In genomic region chr17:44928950-44929720, GRCh38 we compare ENCODE assay signal across 20 cellular contexts. TPM values are rescaled to one million over a fixed set of nuclear protein-coding genes. Genes with fewer than 3 reads are reported as not detected.
DNase-seq lines count a peak whose midpoint lies in the region; ATAC-seq, FAIRE-seq and TF ChIP-seq lines count a peak whose summit lies in the region.
"Had no signal": no experiment of that assay in that cellular context is flagged by ENCODE, and none has a peak within 500 bp of the region (broad histone marks: within the 10 kb centered on the region; RNA-seq: fewer than 3 reads in every experiment).

No MANE protein-coding gene starts in this region.

- TF ChIP-seq RAD21 in K562 (CRISPR knock-in tag; conservative IDR thresholded peaks at IDR 0.05 in 1 of 2, IDR thresholded peaks at IDR 0.05 in 1 of 2) = no peak

- TF ChIP-seq EP300 in K562 (IDR thresholded peaks at IDR 0.05; ENCODE audit: low read length) = no peak

- H3K4me2 ChIP-seq in K562 (ENCODE audit: insufficient read depth, low read length) = no peak overlapping the region
- H3K4me2 ChIP-seq: KMS-11, SK-N-SH had no signal

- intact Hi-C loops in K562 (cut with micrococcal nuclease) (no loop called here), posterior vena cava (cut with DNase I) (no loop called here)

- H3K27ac ChIP-seq in K562 (ENCODE audit: extremely low read depth, low read depth, low read length) = no peak overlapping the region
- H3K27ac ChIP-seq: KMS-11 had no signal

- H3K36me3 ChIP-seq in K562 (ENCODE audit: control insufficient read depth, insufficient read depth, low read length) = peaks cover 85% of the 10 kb centered on the region

- H2AFZ ChIP-seq in K562 (ENCODE audit: low read depth, low read length) = no peak overlapping the region

- H3K79me2 ChIP-seq in K562 (ENCODE audit: control insufficient read depth, insufficient read depth, low read length) = no peaks in the 10 kb centered on the region

- TF ChIP-seq POLR2A in GM19193 (IDR thresholded peaks at IDR 0.05; ENCODE audit: extremely low read depth, insufficient read depth, insufficient read length) (peak; percentile 20), K562 (conservative IDR thresholded peaks at IDR 0.05) (no peak)

- H3K9me3 ChIP-seq in K562 (replicated peaks; ENCODE audit: control insufficient read depth, insufficient read depth, low read depth, low read length) = no peaks in the 10 kb centered on the region
- H3K9me3 ChIP-seq: MG63, SK-N-SH had no signal

- H3K4me3 ChIP-seq in K562 = no peak overlapping the region
- H3K4me3 ChIP-seq: MG63 had no signal

- H3K27me3 ChIP-seq in K562 (ENCODE audit: control insufficient read depth in 2 of 2, insufficient read depth in 2 of 2, low read length in 2 of 2) = no peaks in the 10 kb centered on the region
- H3K27me3 ChIP-seq: MG63 had no signal

- DNase-seq in D341Med (ENCODE audit: low spot score) = peak; percentile 36
- DNase-seq in K562 (ENCODE audit: extremely low read depth in 1 of 4, low spot score in 3 of 4) = no peak
- DNase-seq in posterior vena cava (ENCODE audit: low spot score) = peak; percentile 11
- DNase-seq in stimulated activated CD4-positive, alpha-beta T cell treated with anti-CD3 and anti-CD28 coated beads, Interleukin-1b, Interleukin-23, amount 100 ng/mL, for 48 hours = no peak
- no peak for DNase-seq in NCI-H1930 (lab: John Stamatoyannopoulos, UW)
- no peak for DNase-seq in DMS79 (lab: John Stamatoyannopoulos, UW)
- DNase-seq: ACHN, COR-L47, DMS53, H7, MG63, NCI-H1092, NCI-H146, NCI-H2081 treated with DMSO at 0.1 percent for 48 hours, NCI-H510A treated with DMSO at 0.1 percent for 48 hours had no signal

- peaks cover 0 to 8% of the 10 kb centered on the region in 2 experiments; a peak in 1 of 5 replicates for H3K4me1 ChIP-seq in K562 (replicated peaks in 1 of 2; ENCODE audit: control insufficient read depth in 2 of 2, insufficient read depth in 2 of 2, low read length in 2 of 2)

- POLR2A ChIA-PET in K562 (lab: Yijun Ruan, JAX) = interaction anchor here (0.6 kb wide), 1 partner anchor 90 kb away, joined by 3 read pairs; no protein-coding TSS in a partner anchor

- H3K9ac ChIP-seq in K562 (ENCODE audit: insufficient read depth in 1 of 2, low read depth in 2 of 2, low read length in 2 of 2) = peak overlapping the region in 1 of 2 experiments; percentile 55; a peak in 1 of 4 replicates
- H3K9ac ChIP-seq: KMS-11, SK-N-SH had no signal

- WGBS in K562 (ENCODE audit: insufficient coverage, low coverage, missing lambda C conversion rate) = 79% methylated on average over 4 of the region's 7 CpGs

- no peak for TF ChIP-seq CTCF in K562 (IDR thresholded peaks at IDR 0.05 in 2 of 3, conservative IDR thresholded peaks at IDR 0.05 in 1 of 3; ENCODE audit: insufficient read depth in 2 of 3, low read depth in 1 of 3, low read length in 3 of 3)

- FAIRE-seq in K562 (lab: Jason Lieb, UNC) = peak; percentile 37
- FAIRE-seq: GM19239 had no signal

- no peak for ATAC-seq in K562
- ATAC-seq: Right ventricle myocardium inferior had no signal

- no TSS peak for BruUV-seq in K562 (replicated peaks; lab: Mats Ljungman, UMichigan)

- in situ Hi-C loops in K562 (cut with MboI) = no loop called here

- peaks cover 8% of the 10 kb centered on the region for H4K20me1 ChIP-seq in K562 (replicated peaks; ENCODE audit: control insufficient read depth, insufficient read depth, low read length)

- H3K9me1 ChIP-seq in K562 (ENCODE audit: control insufficient read depth, insufficient read depth, low read length) = no peaks in the 10 kb centered on the region

- CTCF ChIA-PET in K562 (lab: Yijun Ruan, JAX; ENCODE audit: low intra/inter-chr PET ratio) = no interaction called here

TF ChIP-seq in K562, 482 proteins besides CTCF, POLR2A, EP300 and RAD21 (continues in another document):
- TF ChIP-seq RBM25 (IDR thresholded peaks at IDR 0.05; ENCODE audit: low read depth, low read length, severe bottlenecking) (peak; percentile 72), SMAD4 (CRISPR knock-in tag; conservative IDR thresholded peaks at IDR 0.05) (no peak)

RNA-seq across cellular contexts. Expression of gene GFAP, which starts 13.8 kb away (rescaled TPM):
- 1.1 and 2.2 TPM in 2 replicates for total RNA-seq in K562 (2011; cell fraction: chromatin; rRNA removed; ENCODE audit: low replicate concordance)
- total RNA-seq in K562 (2011; cell fraction: nucleolus; rRNA removed) = 0.53 and 1.0 TPM in 2 replicates
- 0.95 and 1.5 TPM in 2 replicates for total RNA-seq in K562 (2011; cell fraction: nucleoplasm; rRNA removed)
- total RNA-seq in K562 (2014; rRNA removed) (0.36 and 2.1 TPM in 2 replicates), K562 (2014; rRNA removed; fragmentation: Illumina TruSeq; extraction: Trizol) (0.26 and 0.65 TPM in 2 replicates), K562 (2015; rRNA removed; fragmentation: Illumina TruSeq; extraction: Trizol) (0.07 and 0.45 TPM in 2 replicates), K562 (2021) (0.25 and 1.4 TPM in 2 replicates), posterior vena cava (1 to 10 TPM in 1 of 2 donors, under 1 TPM in 1; 0.51 to 1.7 TPM)
- polyA plus RNA-seq in K562 (2011; rRNA removed) (0.54 and 0.61 TPM in 2 replicates), K562 (2014; fragmentation: Illumina TruSeq; extraction: Trizol) (0.58 and 0.96 TPM in 2 replicates), K562 (2014; fragmentation: Nextera tagmentation; extraction: Ambion mirVana) (under 1 TPM in 1 of 2 experiments, not detected in 1; 0.11 TPM), K562 (2014; rRNA removed) (0.35 and 0.90 TPM in 2 replicates)
- 0.55 and 0.64 TPM in 2 replicates for polyA plus RNA-seq in K562 (2011; cell fraction: cytosol; rRNA removed)
- polyA plus RNA-seq in K562 (2011; cell fraction: nucleus; rRNA removed) = 0.91 and 1.0 TPM in 2 replicates
- 0.85 and 3.1 TPM in 2 replicates for polyA plus RNA-seq in K562 (2012)
- 0.03 and 0.56 TPM in 2 replicates for polyA minus RNA-seq in K562 (2011; rRNA and poly(A)+ RNA removed)
- not detected in 2 replicates for polyA minus RNA-seq in K562 (2011; cell fraction: cytosol; rRNA and poly(A)+ RNA removed)
- polyA minus RNA-seq in K562 (2011; cell fraction: nucleus; rRNA and poly(A)+ RNA removed) = 0.22 and 0.27 TPM in 2 replicates

RNA-seq across cellular contexts. Expression of gene KIF18B, which starts 18.4 kb away (rescaled TPM):
- total RNA-seq in K562 (2011; cell fraction: chromatin; rRNA removed; ENCODE audit: low replicate concordance) = 142 and 262 TPM in 2 replicates
- total RNA-seq in K562 (2011; cell fraction: nucleolus; rRNA removed) = 144 and 163 TPM in 2 replicates
- 146 and 190 TPM in 2 replicates for total RNA-seq in K562 (2011; cell fraction: nucleoplasm; rRNA removed)
- total RNA-seq in K562 (2014; rRNA removed) = 12.2 and 13.5 TPM in 2 replicates
- total RNA-seq in K562 (2014; rRNA removed; fragmentation: Illumina TruSeq; extraction: Trizol) = 5.6 and 8.4 TPM in 2 replicates
- total RNA-seq in K562 (2015; rRNA removed; fragmentation: Illumina TruSeq; extraction: Trizol) = 13.2 and 13.7 TPM in 2 replicates
- total RNA-seq in K562 (2021) = 39.5 and 42.8 TPM in 2 replicates
- polyA plus RNA-seq in K562 (2011; rRNA removed) = 19.6 and 45.5 TPM in 2 replicates
- polyA plus RNA-seq in K562 (2011; cell fraction: cytosol; rRNA removed) = 23.9 TPM in 2 replicates
- polyA plus RNA-seq in K562 (2011; cell fraction: nucleus; rRNA removed) = 91.3 and 126 TPM in 2 replicates
- polyA plus RNA-seq in K562 (2012) = 15.1 and 19.2 TPM in 2 replicates
- 23.2 and 28.8 TPM in 2 replicates for polyA plus RNA-seq in K562 (2014; fragmentation: Illumina TruSeq; extraction: Trizol)
- 1 to 10 TPM; 2.0 to 3.0 TPM for polyA plus RNA-seq in K562 (2014; fragmentation: Nextera tagmentation; extraction: Ambion mirVana)
- polyA plus RNA-seq in K562 (2014; rRNA removed) = 32.2 and 42.7 TPM in 2 replicates
- 16.5 and 16.9 TPM in 2 replicates for polyA minus RNA-seq in K562 (2011; rRNA and poly(A)+ RNA removed)
- polyA minus RNA-seq in K562 (2011; cell fraction: cytosol; rRNA and poly(A)+ RNA removed) = 15.9 and 24.5 TPM in 2 replicates
- polyA minus RNA-seq in K562 (2011; cell fraction: nucleus; rRNA and poly(A)+ RNA removed) = 31.2 and 36.0 TPM in 2 replicates
- under 1 TPM; 0.10 to 0.65 TPM for total RNA-seq in posterior vena cava

RNA-seq across cellular contexts. Expression of gene EFTUD2, which starts 29.9 kb away (rescaled TPM):
- 580 and 635 TPM in 2 replicates for total RNA-seq in K562 (2011; cell fraction: chromatin; rRNA removed; ENCODE audit: low replicate concordance)
- total RNA-seq in K562 (2011; cell fraction: nucleolus; rRNA removed) = 198 and 214 TPM in 2 replicates
- 312 and 334 TPM in 2 replicates for total RNA-seq in K562 (2011; cell fraction: nucleoplasm; rRNA removed)
- 191 and 208 TPM in 2 replicates for total RNA-seq in K562 (2014; rRNA removed)
- total RNA-seq in K562 (2014; rRNA removed; fragmentation: Illumina TruSeq; extraction: Trizol) = 233 and 253 TPM in 2 replicates
- total RNA-seq in K562 (2015; rRNA removed; fragmentation: Illumina TruSeq; extraction: Trizol) = 205 and 218 TPM in 2 replicates
- 234 and 245 TPM in 2 replicates for total RNA-seq in K562 (2021)
- polyA plus RNA-seq in K562 (2011; rRNA removed) = 287 and 362 TPM in 2 replicates
- 202 and 205 TPM in 2 replicates for polyA plus RNA-seq in K562 (2011; cell fraction: cytosol; rRNA removed)
- 245 and 269 TPM in 2 replicates for polyA plus RNA-seq in K562 (2011; cell fraction: nucleus; rRNA removed)
- 126 and 176 TPM in 2 replicates for polyA plus RNA-seq in K562 (2012)
- polyA plus RNA-seq in K562 (2014; fragmentation: Illumina TruSeq; extraction: Trizol) = 222 and 225 TPM in 2 replicates
- polyA plus RNA-seq in K562 (2014; fragmentation: Nextera tagmentation; extraction: Ambion mirVana) = 100 to 1,000 TPM in 1 of 2 experiments, 10 to 100 TPM in 1; 65.8 to 116 TPM
- 125 and 138 TPM in 2 replicates for polyA plus RNA-seq in K562 (2014; rRNA removed)
- polyA minus RNA-seq in K562 (2011; rRNA and poly(A)+ RNA removed) = 919 and 1,083 TPM in 2 replicates
- polyA minus RNA-seq in K562 (2011; cell fraction: cytosol; rRNA and poly(A)+ RNA removed) = 160 and 168 TPM in 2 replicates
- 120 and 201 TPM in 2 replicates for polyA minus RNA-seq in K562 (2011; cell fraction: nucleus; rRNA and poly(A)+ RNA removed)
- total RNA-seq in posterior vena cava = 10 to 100 TPM; 65.2 to 71.9 TPM

RNA-seq across cellular contexts. Expression of gene C1QL1, which starts 39.0 kb away (rescaled TPM):
- not detected in 2 replicates for total RNA-seq in K562 (2011; cell fraction: chromatin; rRNA removed; ENCODE audit: low replicate concordance)
- total RNA-seq in K562 (2011; cell fraction: nucleolus; rRNA removed) = 0.26 and 0.33 TPM in 2 replicates
- not detected in 2 replicates for total RNA-seq in K562 (2011; cell fraction: nucleoplasm; rRNA removed)
- total RNA-seq in K562 (2014; rRNA removed) (0.09 TPM in 1 of 2 replicates, not detected in the other), K562 (2014; rRNA removed; fragmentation: Illumina TruSeq; extraction: Trizol) (not detected in 2 replicates), K562 (2015; rRNA removed; fragmentation: Illumina TruSeq; extraction: Trizol) (not detected in 2 replicates), K562 (2021) (not detected in 2 replicates), posterior vena cava (under 1 TPM; 0.19 to 0.42 TPM)
- polyA plus RNA-seq in K562 (2011; rRNA removed) (0.05 and 0.07 TPM in 2 replicates), K562 (2014; fragmentation: Illumina TruSeq; extraction: Trizol) (not detected in 2 replicates), K562 (2014; fragmentation: Nextera tagmentation; extraction: Ambion mirVana) (not detected), K562 (2014; rRNA removed) (0.12 and 0.27 TPM in 2 replicates)
- polyA plus RNA-seq in K562 (2011; cell fraction: cytosol; rRNA removed) = 0.04 and 0.39 TPM in 2 replicates
- polyA plus RNA-seq in K562 (2011; cell fraction: nucleus; rRNA removed) = not detected in 2 replicates
- polyA plus RNA-seq in K562 (2012) = 0.13 and 0.29 TPM in 2 replicates
- not detected in 2 replicates for polyA minus RNA-seq in K562 (2011; rRNA and poly(A)+ RNA removed)
- polyA minus RNA-seq in K562 (2011; cell fraction: cytosol; rRNA and poly(A)+ RNA removed) = not detected in 2 replicates
- not detected in 2 replicates for polyA minus RNA-seq in K562 (2011; cell fraction: nucleus; rRNA and poly(A)+ RNA removed)

Comparison
In these comparisons a context has a peak if more than half of its experiments do, and no peak if none do; other contexts are left out.
1. DNase-seq: peak in D341Med (single experiment) and posterior vena cava (single experiment); none in K562 (0 of 4), stimulated activated CD4-positive, alpha-beta T cell treated with anti-CD3 and anti-CD28 coated beads, Interleukin-1b, Interleukin-23, amount 100 ng/mL, for 48 hours (single experiment), NCI-H1930 (0 of 2) and DMS79 (single experiment).
2. RNA of gene KIF18B, which starts 18.4 kb away (total RNA-seq): 5.6 to 262 TPM in K562; 0.10 to 0.65 TPM in posterior vena cava; every median in the first group is over 4 times any median in the second.